3 cellular contexts compared by ENCODE assay signal in the genomic region with DNA sequence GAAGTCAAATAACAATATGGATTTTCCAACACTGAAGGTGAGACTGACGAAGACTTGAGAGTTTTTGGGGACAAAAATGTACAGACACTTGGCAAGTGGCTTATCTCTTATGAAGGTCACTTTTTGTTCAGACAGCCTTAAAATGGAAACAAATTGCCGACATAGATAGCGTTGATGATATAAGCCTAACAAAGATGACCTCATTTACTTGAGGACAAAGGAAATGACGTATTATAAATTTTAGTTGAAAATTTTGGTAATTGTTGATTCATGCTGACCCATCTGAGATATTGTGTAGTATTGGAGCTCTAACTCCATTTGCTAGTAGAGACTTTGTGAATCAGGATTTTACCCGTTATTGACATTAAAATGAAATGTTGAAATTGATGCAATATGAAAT.
TF ChIP-seq lines count a peak whose summit lies in the region.

No MANE protein-coding gene starts in this region.

TF ChIP-seq in HepG2, 621 proteins besides CTCF, POLR2A, EP300 and RAD21 (continues in another document):
- TF ChIP-seq, protein P1, sequence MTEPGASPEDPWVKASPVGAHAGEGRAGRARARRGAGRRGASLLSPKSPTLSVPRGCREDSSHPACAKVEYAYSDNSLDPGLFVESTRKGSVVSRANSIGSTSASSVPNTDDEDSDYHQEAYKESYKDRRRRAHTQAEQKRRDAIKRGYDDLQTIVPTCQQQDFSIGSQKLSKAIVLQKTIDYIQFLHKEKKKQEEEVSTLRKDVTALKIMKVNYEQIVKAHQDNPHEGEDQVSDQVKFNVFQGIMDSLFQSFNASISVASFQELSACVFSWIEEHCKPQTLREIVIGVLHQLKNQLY (CRISPR knock-in tag; IDR thresholded peaks at IDR 0.05): no peak
- TF ChIP-seq ZNF136 (CRISPR knock-in tag; IDR thresholded peaks at IDR 0.05; ENCODE audit: low read depth) (no peak), ETV5 (CRISPR knock-in tag; IDR thresholded peaks at IDR 0.05; ENCODE audit: borderline replicate concordance) (no peak), ZNF652 (CRISPR knock-in tag; IDR thresholded peaks at IDR 0.05; ENCODE audit: borderline replicate concordance, low read depth) (no peak), ATF7 (IDR thresholded peaks at IDR 0.05) (peak; percentile 76), ATF7 (CRISPR knock-in tag; IDR thresholded peaks at IDR 0.05) (no peak), SP4 (CRISPR knock-in tag; IDR thresholded peaks at IDR 0.05) (no peak), CREB1 (IDR thresholded peaks at IDR 0.05) (peak; percentile 52; the same call in 1 of the 2 replicates), CREB1 (CRISPR knock-in tag; IDR thresholded peaks at IDR 0.05) (no peak), ZNF251 (CRISPR knock-in tag; IDR thresholded peaks at IDR 0.05) (no peak), MXI1 (IDR thresholded peaks at IDR 0.05; ENCODE audit: borderline replicate concordance, low read depth, low read length) (no peak)
- TF ChIP-seq, protein P2, sequence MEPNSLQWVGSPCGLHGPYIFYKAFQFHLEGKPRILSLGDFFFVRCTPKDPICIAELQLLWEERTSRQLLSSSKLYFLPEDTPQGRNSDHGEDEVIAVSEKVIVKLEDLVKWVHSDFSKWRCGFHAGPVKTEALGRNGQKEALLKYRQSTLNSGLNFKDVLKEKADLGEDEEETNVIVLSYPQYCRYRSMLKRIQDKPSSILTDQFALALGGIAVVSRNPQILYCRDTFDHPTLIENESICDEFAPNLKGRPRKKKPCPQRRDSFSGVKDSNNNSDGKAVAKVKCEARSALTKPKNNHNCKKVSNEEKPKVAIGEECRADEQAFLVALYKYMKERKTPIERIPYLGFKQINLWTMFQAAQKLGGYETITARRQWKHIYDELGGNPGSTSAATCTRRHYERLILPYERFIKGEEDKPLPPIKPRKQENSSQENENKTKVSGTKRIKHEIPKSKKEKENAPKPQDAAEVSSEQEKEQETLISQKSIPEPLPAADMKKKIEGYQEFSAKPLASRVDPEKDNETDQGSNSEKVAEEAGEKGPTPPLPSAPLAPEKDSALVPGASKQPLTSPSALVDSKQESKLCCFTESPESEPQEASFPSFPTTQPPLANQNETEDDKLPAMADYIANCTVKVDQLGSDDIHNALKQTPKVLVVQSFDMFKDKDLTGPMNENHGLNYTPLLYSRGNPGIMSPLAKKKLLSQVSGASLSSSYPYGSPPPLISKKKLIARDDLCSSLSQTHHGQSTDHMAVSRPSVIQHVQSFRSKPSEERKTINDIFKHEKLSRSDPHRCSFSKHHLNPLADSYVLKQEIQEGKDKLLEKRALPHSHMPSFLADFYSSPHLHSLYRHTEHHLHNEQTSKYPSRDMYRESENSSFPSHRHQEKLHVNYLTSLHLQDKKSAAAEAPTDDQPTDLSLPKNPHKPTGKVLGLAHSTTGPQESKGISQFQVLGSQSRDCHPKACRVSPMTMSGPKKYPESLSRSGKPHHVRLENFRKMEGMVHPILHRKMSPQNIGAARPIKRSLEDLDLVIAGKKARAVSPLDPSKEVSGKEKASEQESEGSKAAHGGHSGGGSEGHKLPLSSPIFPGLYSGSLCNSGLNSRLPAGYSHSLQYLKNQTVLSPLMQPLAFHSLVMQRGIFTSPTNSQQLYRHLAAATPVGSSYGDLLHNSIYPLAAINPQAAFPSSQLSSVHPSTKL (CRISPR knock-in tag; IDR thresholded peaks at IDR 0.05): no peak

TF ChIP-seq in K562, 482 proteins besides CTCF, POLR2A, EP300 and RAD21:
- TF ChIP-seq ATF1 (CRISPR knock-in tag; IDR thresholded peaks at IDR 0.05): no peak
- TF ChIP-seq ATF1 (tag; IDR thresholded peaks at IDR 0.05): peak; percentile 36; the same call in 1 of the 2 replicates
- peak; percentile 64; the same call in 1 of the 2 replicates for TF ChIP-seq ATF7 (IDR thresholded peaks at IDR 0.05)
- TF ChIP-seq JUN (IDR thresholded peaks at IDR 0.05; ENCODE audit: borderline replicate concordance, low read depth, low read length): no peak
- TF ChIP-seq JUN (CRISPR knock-in tag; IDR thresholded peaks at IDR 0.05; ENCODE audit: borderline replicate concordance): no peak
- TF ChIP-seq, protein P3, sequence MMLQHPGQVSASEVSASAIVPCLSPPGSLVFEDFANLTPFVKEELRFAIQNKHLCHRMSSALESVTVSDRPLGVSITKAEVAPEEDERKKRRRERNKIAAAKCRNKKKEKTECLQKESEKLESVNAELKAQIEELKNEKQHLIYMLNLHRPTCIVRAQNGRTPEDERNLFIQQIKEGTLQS (IDR thresholded peaks at IDR 0.05): peak; percentile 71
- TF ChIP-seq, protein P3 (CRISPR knock-in tag; conservative IDR thresholded peaks at IDR 0.05): no peak
- no peak for TF ChIP-seq ZNF75A (CRISPR knock-in tag; IDR thresholded peaks at IDR 0.05)
- peak; percentile 58 for TF ChIP-seq GABPA (tag; conservative IDR thresholded peaks at IDR 0.05; ENCODE audit: low read depth)
- 0 out of 2 replicates have a peak, but pooled peaks have one; percentile 15 for TF ChIP-seq JUND (IDR thresholded peaks at IDR 0.05; ENCODE audit: borderline replicate concordance, low read depth, low read length)
- peak; percentile 69 for TF ChIP-seq JUND (tag; IDR thresholded peaks at IDR 0.05; ENCODE audit: borderline replicate concordance, low read depth, low read length)
- TF ChIP-seq CSDE1 (IDR thresholded peaks at IDR 0.05): no peak

TF ChIP-seq in endothelial cell of umbilical vein, 7 proteins besides CTCF, POLR2A, EP300 and RAD21:
- no peak for TF ChIP-seq EZH2 (IDR thresholded peaks at IDR 0.05; ENCODE audit: borderline replicate concordance, low read depth, low read length, severe bottlenecking)
- TF ChIP-seq JUN (IDR thresholded peaks at IDR 0.05; ENCODE audit: borderline replicate concordance, insufficient read depth, insufficient read length, low read depth): peak; percentile 4
TF ChIP-seq in endothelial cell of umbilical vein: peak in this region for 1.
